Comparison of ENCODE assay signal across 9 cellular contexts in the genomic region with DNA sequence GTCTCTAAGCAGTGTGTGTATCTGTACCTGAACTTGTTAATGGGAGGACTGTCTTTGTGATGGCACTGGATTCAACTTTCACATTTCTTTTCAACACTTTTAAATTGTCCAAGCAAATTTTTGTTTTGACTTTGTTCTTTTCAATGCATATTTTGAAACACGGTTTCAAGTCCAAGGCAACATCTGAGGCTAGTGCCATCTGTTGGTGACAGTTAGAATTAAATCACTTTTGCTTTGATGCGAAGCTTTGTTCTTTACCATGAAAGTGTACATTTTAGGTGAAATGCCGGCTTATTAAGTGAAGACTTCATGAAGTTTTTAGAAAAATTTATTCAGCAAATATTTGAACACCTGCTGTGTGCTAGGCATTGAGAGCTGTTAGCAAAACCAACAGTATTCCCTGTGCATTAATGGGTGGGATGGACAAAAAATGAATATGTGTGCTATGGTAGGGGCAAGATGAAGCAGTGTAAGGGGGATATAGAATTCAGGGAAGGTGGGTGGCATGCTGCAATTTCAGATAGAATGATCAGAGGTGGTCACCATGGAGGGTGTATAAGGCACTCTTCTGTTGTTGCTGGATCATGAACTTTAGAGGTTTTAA.
DNase-seq lines count a peak whose midpoint lies in the region; ATAC-seq and TF ChIP-seq lines count a peak whose summit lies in the region.
"Had no signal": no experiment of that assay in that cellular context is flagged by ENCODE, and none has a peak within 500 bp of the region (broad histone marks: within the 10 kb centered on the region; RNA-seq: fewer than 3 reads in every experiment).

No MANE protein-coding gene starts in this region.

- H3K4me3 Mint-ChIP-seq in glutamatergic neuron (ENCODE audit: unreplicated experiment) = no peak overlapping the region

- H3K36me3 Mint-ChIP-seq in glutamatergic neuron (ENCODE audit: unreplicated experiment) = peaks cover 1% of the 10 kb centered on the region

- ATAC-seq in HG03520 (IDR thresholded peaks at IDR 0.05; ENCODE audit: unreplicated experiment) = no peak

- peaks cover 3% of the 10 kb centered on the region for H3K4me1 Mint-ChIP-seq in glutamatergic neuron (ENCODE audit: low read depth, unreplicated experiment)

- DNase-seq in AG09309 (ENCODE audit: low read depth) (no peak), GM13976 (ENCODE audit: low spot score) (no peak), RPMI8226 (peak; percentile 45), glutamatergic neuron (no peak), NCI-H1436 (lab: John Stamatoyannopoulos, UW) (no peak), SIG-M5 treated with dmso at 0.1 percent for 504 hours (lab: John Stamatoyannopoulos, UW; ENCODE audit: unreplicated experiment) (no peak)
- DNase-seq in activated naive CD4-positive, alpha-beta T cell treated with Interleukin-2 at 50 U/mL for 16 hours = no peak
- DNase-seq: SIG-M5 had no signal

- H3K27me3 Mint-ChIP-seq in glutamatergic neuron (ENCODE audit: unreplicated experiment) = peaks cover 2% of the 10 kb centered on the region

- no peak overlapping the region for H3K4me3 ChIP-seq in AG09309 (ENCODE audit: control insufficient read depth, low read depth, low read length)

- peaks cover 2% of the 10 kb centered on the region for H3K9me3 Mint-ChIP-seq in glutamatergic neuron (ENCODE audit: unreplicated experiment)

- TF ChIP-seq CTCF in AG09309 (IDR thresholded peaks at IDR 0.05; ENCODE audit: control insufficient read depth, insufficient read depth, low read depth, low read length, missing control alignments) = peak; percentile 25
- TF ChIP-seq CTCF in GM13976 (IDR thresholded peaks at IDR 0.05; ENCODE audit: borderline replicate concordance, control extremely low read depth, extremely low read depth, insufficient read depth, missing control alignments) = peak; percentile 39
- TF ChIP-seq CTCF in glutamatergic neuron (IDR thresholded peaks at IDR 0.05; ENCODE audit: partially characterized antibody, unreplicated experiment) = peak; percentile 54

- H3K27ac Mint-ChIP-seq in glutamatergic neuron (ENCODE audit: unreplicated experiment) = no peak overlapping the region

- in situ Hi-C loops in GM13976 (cut with MboI; ENCODE audit: low sequenced_read_pairs, unreplicated experiment) = no loop called here
